13 cellular contexts compared by ENCODE assay signal in genomic region chr3:37114251-37115145, GRCh38. TPM values are rescaled to one million over a fixed set of nuclear protein-coding genes. Genes with fewer than 3 reads are reported as not detected.
A peak's percentile ranks its signal among the peaks of the same experiment; 100 is the strongest.
DNase-seq lines count a peak whose midpoint lies in the region; ATAC-seq, FAIRE-seq and TF ChIP-seq lines count a peak whose summit lies in the region.
"Had no signal": no experiment of that assay in that cellular context is flagged by ENCODE, and none has a peak within 500 bp of the region (broad histone marks: within the 10 kb centered on the region; RNA-seq: fewer than 3 reads in every experiment).

No MANE protein-coding gene starts in this region.

- peak; percentile 79 for ATAC-seq in activated CD4-positive, alpha-beta T cell treated with anti-CD3 and anti-CD28 coated beads for 36 hours
- ATAC-seq in SK-N-SH treated with all-trans-retinoic acid at 6 μM for 48 hours, result peak; percentile 43; the same call in 2 of the 3 replicates
- ATAC-seq: natural killer cell treated with Interleukin-12 subunit alpha and Interleukin-12 subunit beta and Interleukin-15 and Interleukin-18, amount 100 ng/mL, for 72 hours had no signal

- intact Hi-C loops in activated CD4-positive, alpha-beta T cell treated with anti-CD3 and anti-CD28 coated beads for 36 hours (cut with DNase I, micrococcal nuclease), result loop anchor here (1.0 to 5.0 kb wide), 3 partner anchors 48 to 60 kb away; partner anchors contain the start of gene LRRFIP2 (in 1 of the 2)

- TF ChIP-seq CTCF in fibroblast of mammary gland (conservative IDR thresholded peaks at IDR 0.05; ENCODE audit: control insufficient read depth, insufficient read depth, low read depth, low read length), result no peak

- no peak overlapping the region for H3K27ac Mint-ChIP-seq in activated CD4-positive, alpha-beta T cell treated with anti-CD3 and anti-CD28 coated beads for 36 hours
- peak overlapping the region; percentile 38 for H3K27ac Mint-ChIP-seq in stimulated activated naive CD8-positive, alpha-beta T cell treated with anti-CD3 and anti-CD28 coated beads, Interleukin-15, Interleukin-2, amounts not matched to agents 100 ng/mL and 50 ng/mL, for 24 hours
- H3K27ac Mint-ChIP-seq: natural killer cell treated with Interleukin-12 subunit alpha and Interleukin-12 subunit beta and Interleukin-15 and Interleukin-18, amount 100 ng/mL, for 72 hours had no signal

- no peak overlapping the region for H3K4me3 ChIP-seq in fibroblast of mammary gland (ENCODE audit: control insufficient read depth, low read depth, low read length)
- H3K4me3 ChIP-seq: cardiac muscle cell, transverse colon had no signal

- in situ Hi-C loops in ACHN (cut with HindIII; ENCODE audit: low pct_ligation_motif_present, low pct_unique_long_range_greater_than_20kb, low sequenced_read_pairs), result no loop called here

- H3K9me3 Mint-ChIP-seq in activated CD4-positive, alpha-beta T cell treated with anti-CD3 and anti-CD28 coated beads for 36 hours (ENCODE audit: low read depth), result no peaks in the 10 kb centered on the region
- no peaks in the 10 kb centered on the region for H3K9me3 Mint-ChIP-seq in stimulated activated naive CD8-positive, alpha-beta T cell treated with anti-CD3 and anti-CD28 coated beads, Interleukin-15, Interleukin-2, amounts not matched to agents 100 ng/mL and 50 ng/mL, for 24 hours
- H3K9me3 Mint-ChIP-seq: natural killer cell treated with Interleukin-12 subunit alpha and Interleukin-12 subunit beta and Interleukin-15 and Interleukin-18, amount 100 ng/mL, for 72 hours had no signal

- peaks cover 19% of the 10 kb centered on the region for H3K4me1 Mint-ChIP-seq in activated CD4-positive, alpha-beta T cell treated with anti-CD3 and anti-CD28 coated beads for 36 hours
- peaks cover 31% of the 10 kb centered on the region for H3K4me1 Mint-ChIP-seq in stimulated activated naive CD8-positive, alpha-beta T cell treated with anti-CD3 and anti-CD28 coated beads, Interleukin-15, Interleukin-2, amounts not matched to agents 100 ng/mL and 50 ng/mL, for 24 hours (ENCODE audit: low read depth)

- CTCF ChIA-PET in activated CD4-positive, alpha-beta T cell treated with anti-CD3 and anti-CD28 coated beads for 36 hours (lab: Charles Lee), result interaction anchor here (0.6 to 2.5 kb wide), 3 partner anchors 12 to 33 kb away, joined by 3 to 9 read pairs (median 4); no protein-coding TSS in a partner anchor

- no peak for DNase-seq in activated CD4-positive, alpha-beta T cell treated with anti-CD3 and anti-CD28 coated beads for 36 hours
- DNase-seq in activated CD4-positive, alpha-beta T cell treated with anti-CD3 and anti-CD28 coated beads for 48 hours, result no peak
- DNase-seq in fibroblast of mammary gland (ENCODE audit: low read depth), result peak; percentile 92
- DNase-seq in RCC 7860 (ENCODE audit: low spot score), result no peak
- no peak for DNase-seq in RPMI8226
- no peak for DNase-seq in ACHN
- DNase-seq: NCI-H1092; stimulated activated CD4-positive, alpha-beta T cell treated with anti-CD3 and anti-CD28 coated beads, Interleukin-2, amount 100 ng/mL, for 48 hours; transverse colon had no signal

- no peaks in the 10 kb centered on the region for H3K27me3 Mint-ChIP-seq in activated CD4-positive, alpha-beta T cell treated with anti-CD3 and anti-CD28 coated beads for 36 hours
- H3K27me3 Mint-ChIP-seq in stimulated activated naive CD8-positive, alpha-beta T cell treated with anti-CD3 and anti-CD28 coated beads, Interleukin-15, Interleukin-2, amounts not matched to agents 100 ng/mL and 50 ng/mL, for 24 hours, result no peaks in the 10 kb centered on the region
- H3K27me3 Mint-ChIP-seq: natural killer cell treated with Interleukin-12 subunit alpha and Interleukin-12 subunit beta and Interleukin-15 and Interleukin-18, amount 100 ng/mL, for 72 hours had no signal

- no peak overlapping the region for H3K4me3 Mint-ChIP-seq in activated CD4-positive, alpha-beta T cell treated with anti-CD3 and anti-CD28 coated beads for 36 hours
- no peak overlapping the region for H3K4me3 Mint-ChIP-seq in stimulated activated naive CD8-positive, alpha-beta T cell treated with anti-CD3 and anti-CD28 coated beads, Interleukin-15, Interleukin-2, amounts not matched to agents 100 ng/mL and 50 ng/mL, for 24 hours
- H3K4me3 Mint-ChIP-seq: natural killer cell treated with Interleukin-12 subunit alpha and Interleukin-12 subunit beta and Interleukin-15 and Interleukin-18, amount 100 ng/mL, for 72 hours had no signal

- no peak for FAIRE-seq in RCC 7860 (lab: Jason Lieb, UNC)

- POLR2A ChIA-PET in activated CD4-positive, alpha-beta T cell treated with anti-CD3 and anti-CD28 coated beads for 36 hours (lab: Charles Lee), result interaction anchor here (0.6 kb wide), 1 partner anchor 97 kb away, joined by 3 read pairs; no protein-coding TSS in a partner anchor

- H3K36me3 Mint-ChIP-seq in activated CD4-positive, alpha-beta T cell treated with anti-CD3 and anti-CD28 coated beads for 36 hours (ENCODE audit: low read depth), result peaks cover 3% of the 10 kb centered on the region
- peaks cover 21% of the 10 kb centered on the region for H3K36me3 Mint-ChIP-seq in stimulated activated naive CD8-positive, alpha-beta T cell treated with anti-CD3 and anti-CD28 coated beads, Interleukin-15, Interleukin-2, amounts not matched to agents 100 ng/mL and 50 ng/mL, for 24 hours (ENCODE audit: low read depth)
- H3K36me3 Mint-ChIP-seq: natural killer cell treated with Interleukin-12 subunit alpha and Interleukin-12 subunit beta and Interleukin-15 and Interleukin-18, amount 100 ng/mL, for 72 hours had no signal

TF ChIP-seq in SK-N-SH treated with all-trans-retinoic acid at 6 μM for 48 hours, 23 proteins besides CTCF, POLR2A, EP300 and RAD21:
- TF ChIP-seq ZNF70 (CRISPR knock-in tag; IDR thresholded peaks at IDR 0.05) (no peak), ISL1 (CRISPR knock-in tag; IDR thresholded peaks at IDR 0.05) (no peak), BACH2 (CRISPR knock-in tag; IDR thresholded peaks at IDR 0.05; ENCODE audit: borderline replicate concordance) (no peak), TCF4 (CRISPR knock-in tag; IDR thresholded peaks at IDR 0.05; ENCODE audit: borderline replicate concordance) (no peak), PPARA (CRISPR knock-in tag; IDR thresholded peaks at IDR 0.05; ENCODE audit: borderline replicate concordance) (no peak), SNAI2 (CRISPR knock-in tag; IDR thresholded peaks at IDR 0.05) (no peak), RARB (CRISPR knock-in tag; IDR thresholded peaks at IDR 0.05) (no peak), ZC3H10 (CRISPR knock-in tag; IDR thresholded peaks at IDR 0.05) (no peak), ZNF8 (CRISPR knock-in tag; IDR thresholded peaks at IDR 0.05) (no peak), OSR1 (CRISPR knock-in tag; IDR thresholded peaks at IDR 0.05) (no peak), CSDC2 (CRISPR knock-in tag; IDR thresholded peaks at IDR 0.05) (no peak), TOX (CRISPR knock-in tag; IDR thresholded peaks at IDR 0.05; ENCODE audit: borderline replicate concordance) (no peak)

RNA-seq across cellular contexts. Expression of gene LRRFIP2, which starts 59.9 kb away (rescaled TPM):
- 10 to 100 TPM; 20.6 to 25.1 TPM for total RNA-seq in activated CD4-positive, alpha-beta T cell treated with anti-CD3 and anti-CD28 coated beads for 36 hours
